In the genomic region with DNA sequence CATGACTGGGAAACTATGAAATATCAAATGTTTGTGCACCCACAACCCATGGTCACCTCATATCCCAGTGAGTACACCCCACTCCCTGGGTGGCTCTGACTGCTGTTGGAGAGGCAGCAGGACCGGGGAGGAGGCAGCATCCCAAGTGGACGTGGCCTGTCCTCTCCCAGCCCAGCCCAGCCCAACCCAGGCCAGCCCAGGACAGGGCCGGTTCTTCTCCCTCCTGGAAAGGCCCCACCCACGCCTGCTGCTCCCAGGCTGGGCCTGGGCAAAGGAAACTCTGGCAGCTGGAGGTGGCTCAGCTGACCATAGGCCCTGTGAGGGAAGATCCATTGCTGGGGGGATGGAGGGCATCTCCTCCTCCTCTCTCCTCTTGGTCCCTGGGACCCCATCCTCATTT, we compare ENCODE assay signal across 28 cellular contexts. TPM values are rescaled to one million over a fixed set of nuclear protein-coding genes. Genes with fewer than 3 reads are reported as not detected.
A peak's percentile ranks its signal among the peaks of the same experiment; 100 is the strongest.
DNase-seq lines count a peak whose midpoint lies in the region; ATAC-seq and FAIRE-seq lines count a peak whose summit lies in the region.
"Had no signal": no experiment of that assay in that cellular context is flagged by ENCODE, and none has a peak within 500 bp of the region (broad histone marks: within the 10 kb centered on the region; RNA-seq: fewer than 3 reads in every experiment).

No MANE protein-coding gene starts in this region.

- 63 to 73% methylated on average over 4 of the region's 4 CpGs for WGBS in aorta, 2 donors
- 44 to 51% (median 44%) methylated on average over 3 to 4 of the region's 4 CpGs for WGBS in small intestine, 3 donors

- DNase-seq in left cardiac atrium (no peak), Right ventricle myocardium inferior (ENCODE audit: missing footprints) (no peak), fibroblast of the conjunctiva (ENCODE audit: low read depth) (peak; percentile 24), posterior vena cava (ENCODE audit: low spot score) (peak; percentile 90), aorta (no peak), NCI-H1694 treated with DMSO at 0.1 percent for 48 hours (lab: John Stamatoyannopoulos, UW) (no peak), small intestine (no peak)
- DNase-seq: activated CD4-positive, CD25-positive, alpha-beta regulatory T cell treated with anti-CD3 and anti-CD28 coated beads, Interleukin-2, amount 50 U/mL, for 72 hours; activated naive CD4-positive, alpha-beta T cell treated with anti-CD3 and anti-CD28 coated beads, Interleukin-2, amount 10 ng/mL, durations not matched to agents 7 days and 5 days; activated T-cell treated with anti-CD3 and anti-CD28 coated beads, Interleukin-2, amount 50 U/mL, for 24 hours; cerebellar nuclear complex; effector CD8-positive, alpha-beta T cell; natural killer cell; NCI-H1417 treated with DMSO at 0.1 percent for 48 hours; NCI-H2171; NCI-H526 treated with DMSO at 0.1 percent for 48 hours; stimulated activated CD4-positive, alpha-beta T cell treated with anti-CD3 and anti-CD28 coated beads, Interleukin-12 subunit alpha, Interleukin-12 subunit beta, amount 100 ng/mL, for 4 hours; SW 1271 had no signal

- no peak overlapping the region for H3K4me3 ChIP-seq in aorta (ENCODE audit: low read length in 2 of 2)
- no peak overlapping the region for H3K4me3 ChIP-seq in small intestine (ENCODE audit: low read depth in 1 of 2, low read length in 2 of 2)
- H3K4me3 ChIP-seq: ascending aorta, BLaER1 had no signal

- ATAC-seq in left cardiac atrium (peak; percentile 24 to 40), Right ventricle myocardium inferior (no peak), aorta (ENCODE audit: low FRiP score) (peak; percentile 37), HG03342 (IDR thresholded peaks at IDR 0.05; ENCODE audit: unreplicated experiment) (no peak)
- ATAC-seq: natural killer cell had no signal

- no peak overlapping the region for H3K27ac ChIP-seq in aorta (ENCODE audit: low read depth in 1 of 2, low read length in 2 of 2)
- H3K27ac ChIP-seq in small intestine (ENCODE audit: low read depth in 1 of 2, low read length in 1 of 2), result no peak overlapping the region
- H3K27ac ChIP-seq: ascending aorta, BLaER1, HL-60, parathyroid adenoma had no signal

- H3K27me3 ChIP-seq in aorta (ENCODE audit: control insufficient read depth in 1 of 2, insufficient read depth in 2 of 2, low read length in 1 of 2), result no peaks in the 10 kb centered on the region
- H3K27me3 ChIP-seq in small intestine (ENCODE audit: control insufficient read depth in 2 of 2, insufficient read depth in 2 of 2, low read length in 2 of 2), result no peaks in the 10 kb centered on the region
- H3K27me3 ChIP-seq: ascending aorta had no signal

- H3K9me3 ChIP-seq in aorta (ENCODE audit: control insufficient read depth, low read length), result no peaks in the 10 kb centered on the region
- H3K9me3 ChIP-seq in small intestine (ENCODE audit: control insufficient read depth, low read depth), result no peaks in the 10 kb centered on the region
- H3K9me3 ChIP-seq: ascending aorta, BLaER1 had no signal

- H3K36me3 ChIP-seq in aorta (ENCODE audit: control insufficient read depth in 1 of 2, insufficient read depth in 2 of 2, low read length in 1 of 2) (no peaks in the 10 kb centered on the region), small intestine (ENCODE audit: control insufficient read depth in 2 of 2, insufficient read depth in 2 of 2, low read length in 2 of 2) (no peaks in the 10 kb centered on the region)
- H3K36me3 ChIP-seq: ascending aorta, BLaER1 had no signal

- FAIRE-seq in small intestine (lab: Jason Lieb, UNC), result no peak
- FAIRE-seq: A204.1, islet of Langerhans had no signal

- H3K4me1 ChIP-seq in aorta (ENCODE audit: control insufficient read depth in 1 of 2, insufficient read depth in 2 of 2, low read length in 2 of 2) (no peaks in the 10 kb centered on the region), small intestine (ENCODE audit: control insufficient read depth in 2 of 2, insufficient read depth in 1 of 2, low read depth in 1 of 2, low read length in 1 of 2) (no peaks in the 10 kb centered on the region)
- H3K4me1 ChIP-seq: ascending aorta, parathyroid adenoma had no signal

- intact Hi-C loops in left cardiac atrium (cut with DNase I) (loop anchor here (10.0 kb wide), 3 partner anchors 349 to 1819 kb away; a partner anchor contains a TSS), Right ventricle myocardium inferior (cut with DNase I) (loop anchor here (10.0 kb wide), 1 partner anchor 349 kb away; no protein-coding TSS in a partner anchor), posterior vena cava (cut with DNase I) (loop anchor here (10.0 kb wide), 3 partner anchors 329 to 1469 kb away; a partner anchor contains a TSS), aorta (cut with DNase I) (loop anchor here in 1 of 2 donors (10.0 kb wide), 1 partner anchor 999 kb away; no protein-coding TSS in a partner anchor)

RNA-seq across cellular contexts. Expression of a gene that starts 19.1 kb away (rescaled TPM):
- total RNA-seq in left cardiac atrium (not detected), Right ventricle myocardium inferior (not detected), posterior vena cava (not detected), aorta (under 1 TPM in 1 of 2 donors, not detected in 1; 0.42 TPM)
- polyA plus RNA-seq in aorta (not detected), small intestine (under 1 TPM in 1 of 3 donors, not detected in 2; 0.03 TPM)
- total RNA-seq: M059J, subcutaneous adipose tissue had no signal
- polyA plus RNA-seq: IgD-negative memory B cell had no signal

RNA-seq across cellular contexts. Expression of a gene that starts 53.3 kb away (rescaled TPM):
- 10 to 100 TPM; 44.7 to 68.1 TPM for total RNA-seq in left cardiac atrium
- total RNA-seq in Right ventricle myocardium inferior, result 31.5 TPM
- 100 to 1,000 TPM in 1 of 2 donors, 10 to 100 TPM in 1; 80.1 to 120 TPM for total RNA-seq in posterior vena cava
- 100 to 1,000 TPM; 114 to 116 TPM for total RNA-seq in aorta
- polyA plus RNA-seq in aorta, result 100 to 1,000 TPM in 1 of 2 donors, 10 to 100 TPM in 1; 18.0 to 122 TPM
- 10 to 100 TPM; 10.5 to 58.1 (median 50.0) TPM for polyA plus RNA-seq in small intestine

Comparison
In these comparisons a context has a peak if more than half of its experiments do, and no peak if none do; other contexts are left out.
1. ATAC-seq: peak in left cardiac atrium (2 of 2) and aorta (single experiment); none in Right ventricle myocardium inferior (single experiment) and HG03342 (single experiment).
2. DNase-seq: peak in fibroblast of the conjunctiva (single experiment) and posterior vena cava (single experiment); none in left cardiac atrium (single experiment), Right ventricle myocardium inferior (single experiment), aorta (0 of 2), NCI-H1694 treated with DMSO at 0.1 percent for 48 hours (single experiment) and small intestine (single experiment).